ENCODE assay signal across 8 cellular contexts in genomic region chr1:185670187-185670627, GRCh38.
DNase-seq lines count a peak whose midpoint lies in the region; ATAC-seq, FAIRE-seq and TF ChIP-seq lines count a peak whose summit lies in the region.

No MANE protein-coding gene starts in this region.

- H3K4me3 Mint-ChIP-seq in astrocyte (ENCODE audit: unreplicated experiment) = no peak overlapping the region
- H3K4me3 Mint-ChIP-seq in immature natural killer cell = no peak overlapping the region

- H3K27me3 Mint-ChIP-seq in astrocyte (ENCODE audit: low read depth, unreplicated experiment) (no peaks in the 10 kb centered on the region), immature natural killer cell (ENCODE audit: low read depth in 3 of 3) (peaks cover 0 to 1% (median 0%) of the 10 kb centered on the region in 3 donors)

- H3K4me1 Mint-ChIP-seq in astrocyte (ENCODE audit: low read depth, unreplicated experiment) (peaks cover 4% of the 10 kb centered on the region), immature natural killer cell (peaks cover 17 to 26% of the 10 kb centered on the region in 2 donors)

- H3K9ac ChIP-seq in astrocyte (ENCODE audit: low read length) = no peak overlapping the region

- no peak for TF ChIP-seq POLR2A in Peyer's patch (IDR thresholded peaks at IDR 0.05)

- H3K27me3 ChIP-seq in Peyer's patch (no peaks in the 10 kb centered on the region), astrocyte (ENCODE audit: insufficient read depth, low read length) (no peaks in the 10 kb centered on the region)

- FAIRE-seq in astrocyte (lab: Jason Lieb, UNC) = peak; percentile 58

- no peak overlapping the region for H3K4me3 ChIP-seq in Peyer's patch
- no peak overlapping the region for H3K4me3 ChIP-seq in astrocyte (ENCODE audit: insufficient read depth, low read depth, low read length)

- H3K9me3 Mint-ChIP-seq in astrocyte (ENCODE audit: unreplicated experiment) = no peaks in the 10 kb centered on the region
- H3K9me3 Mint-ChIP-seq in immature natural killer cell = no peaks in the 10 kb centered on the region

- H3K4me2 ChIP-seq in astrocyte (ENCODE audit: low read length) = peak overlapping the region; percentile 24

- ATAC-seq in HG03045 (IDR thresholded peaks at IDR 0.05; ENCODE audit: unreplicated experiment) = peak; percentile 58

- no peaks in the 10 kb centered on the region for H4K20me1 ChIP-seq in astrocyte (ENCODE audit: insufficient read depth, low read length)

- no peaks in the 10 kb centered on the region for H3K4me1 ChIP-seq in Peyer's patch
- no peaks in the 10 kb centered on the region for H3K4me1 ChIP-seq in astrocyte (ENCODE audit: insufficient read depth, low read length)

- H2AFZ ChIP-seq in astrocyte (ENCODE audit: low read depth, low read length) = peak overlapping the region; percentile 23

- peak in 4 of 6 experiments; percentile 48 to 55 (median 52) for TF ChIP-seq CTCF in Peyer's patch (IDR thresholded peaks at IDR 0.05)
- peak; percentile 72 for TF ChIP-seq CTCF in astrocyte (IDR thresholded peaks at IDR 0.05; ENCODE audit: insufficient read depth, low read depth, low read length)

- H3K36me3 ChIP-seq in Peyer's patch (no peaks in the 10 kb centered on the region), astrocyte (ENCODE audit: insufficient read depth, low read length) (no peaks in the 10 kb centered on the region)

- H3K27ac ChIP-seq in Peyer's patch = no peak overlapping the region
- no peak overlapping the region for H3K27ac ChIP-seq in astrocyte (ENCODE audit: low read depth, low read length)

- H3K36me3 Mint-ChIP-seq in astrocyte (ENCODE audit: low read depth, unreplicated experiment) (no peaks in the 10 kb centered on the region), immature natural killer cell (peaks cover 0 to 2% (median 0%) of the 10 kb centered on the region in 3 donors)

- DNase-seq in NCI-H146 (lab: John Stamatoyannopoulos, UW) (peak; percentile 11), NCI-H146 treated with DMSO at 0.1 percent for 48 hours (lab: John Stamatoyannopoulos, UW; ENCODE audit: unreplicated experiment) (no peak), Peyer's patch (peak in 2 of 3 donors; percentile 45 to 67), astrocyte (ENCODE audit: low read depth) (peak; percentile 27), immature natural killer cell (peak; percentile 24 to 58 (median 54)), occipital lobe (lab: John Stamatoyannopoulos, UW) (no peak)
- DNase-seq in stimulated activated CD8-positive, alpha-beta memory T cell treated with anti-CD3 and anti-CD28 coated beads, Interleukin-15, amount 100 ng/mL, for 1 hour (ENCODE audit: low read depth) = peak; percentile 29

- H3K9me3 ChIP-seq in Peyer's patch = no peaks in the 10 kb centered on the region
- H3K9me3 ChIP-seq in astrocyte (ENCODE audit: insufficient read depth, low read depth, low read length) = no peaks in the 10 kb centered on the region

- H3K27ac Mint-ChIP-seq in astrocyte (ENCODE audit: unreplicated experiment) = no peak overlapping the region
- peak overlapping the region in 1 of 6 donors; percentile 23 for H3K27ac Mint-ChIP-seq in immature natural killer cell

- H3K79me2 ChIP-seq in astrocyte (ENCODE audit: insufficient read depth, low read length) = no peaks in the 10 kb centered on the region

Comparison
In these comparisons a context has a peak if more than half of its experiments do, and no peak if none do; other contexts are left out.
1. DNase-seq: peak in NCI-H146 (single experiment), Peyer's patch (2 of 3), astrocyte (single experiment), immature natural killer cell (3 of 3) and stimulated activated CD8-positive, alpha-beta memory T cell treated with anti-CD3 and anti-CD28 coated beads, Interleukin-15, amount 100 ng/mL, for 1 hour (single experiment); none in NCI-H146 treated with DMSO at 0.1 percent for 48 hours (single experiment) and occipital lobe (single experiment).